Comparison of ENCODE assay signal across 15 cellular contexts in the genomic region with DNA sequence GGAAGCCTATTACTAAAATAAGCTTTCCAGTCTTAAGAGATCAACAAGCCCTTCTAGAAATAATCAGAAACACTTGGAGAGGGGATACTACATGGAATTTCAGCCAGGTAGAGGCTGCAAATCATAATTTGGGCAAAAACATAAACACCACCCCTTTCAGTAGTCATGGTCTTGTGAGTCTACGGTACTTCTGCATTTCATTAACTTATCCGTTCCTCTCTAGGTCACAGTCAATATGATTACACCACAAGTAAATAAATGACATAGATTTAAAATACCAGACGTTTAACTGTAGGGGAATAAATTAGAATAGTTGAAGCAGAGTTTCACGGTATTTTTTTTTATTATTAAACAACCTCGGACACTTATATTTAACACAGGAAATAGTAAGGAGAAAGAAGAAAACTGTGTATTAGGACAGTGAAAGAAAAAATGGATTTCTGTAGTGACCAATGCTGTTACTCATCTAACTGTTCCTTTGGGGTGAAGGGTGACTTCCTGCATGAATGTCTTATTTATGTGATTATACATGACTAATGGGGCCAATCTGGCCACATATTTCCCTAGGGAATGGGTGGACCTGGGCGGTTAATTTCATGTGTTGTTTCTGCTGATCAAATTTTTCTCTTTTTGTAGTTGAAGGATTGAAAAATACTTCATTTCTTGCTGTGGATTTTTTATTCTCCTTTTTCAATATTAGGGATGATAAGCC.
DNase-seq lines count a peak whose midpoint lies in the region; ATAC-seq, FAIRE-seq and TF ChIP-seq lines count a peak whose summit lies in the region.
"Had no signal": no experiment of that assay in that cellular context is flagged by ENCODE, and none has a peak within 500 bp of the region (broad histone marks: within the 10 kb centered on the region; RNA-seq: fewer than 3 reads in every experiment).

No MANE protein-coding gene starts in this region.

- H3K27me3 ChIP-seq in breast epithelium (no peaks in the 10 kb centered on the region), RWPE2 (ENCODE audit: insufficient read depth, poor library complexity, severe bottlenecking) (no peaks in the 10 kb centered on the region)
- H3K27me3 ChIP-seq: SJCRH30 had no signal

- peaks cover 6% of the 10 kb centered on the region for H3K36me3 Mint-ChIP-seq in MCF 10A (ENCODE audit: insufficient read depth, unreplicated experiment)
- H3K36me3 Mint-ChIP-seq: activated naive CD4-positive, alpha-beta T cell treated with anti-CD3 and anti-CD28 coated beads, Interleukin-2, amount 10 ng/mL, durations not matched to agents 7 days and 5 days had no signal

- no peak for TF ChIP-seq POLR2A in breast epithelium (IDR thresholded peaks at IDR 0.05)

- H3K27me3 Mint-ChIP-seq in MCF 10A (ENCODE audit: insufficient read depth, unreplicated experiment) = no peaks in the 10 kb centered on the region
- H3K27me3 Mint-ChIP-seq: activated naive CD4-positive, alpha-beta T cell treated with anti-CD3 and anti-CD28 coated beads, Interleukin-2, amount 10 ng/mL, durations not matched to agents 7 days and 5 days; stimulated activated naive CD8-positive, alpha-beta T cell treated with anti-CD3 and anti-CD28 coated beads, Interleukin-15, amount 100 ng/mL, for 72 hours had no signal

- H3K27ac Mint-ChIP-seq in MCF 10A (ENCODE audit: low read depth, unreplicated experiment) = peak overlapping the region; percentile 69
- H3K27ac Mint-ChIP-seq: activated naive CD4-positive, alpha-beta T cell treated with anti-CD3 and anti-CD28 coated beads, Interleukin-2, amount 10 ng/mL, durations not matched to agents 7 days and 5 days; stimulated activated naive CD8-positive, alpha-beta T cell treated with anti-CD3 and anti-CD28 coated beads, Interleukin-15, amount 100 ng/mL, for 72 hours had no signal

- peak; percentile 71 for ATAC-seq in RWPE2 (ENCODE audit: low read depth)
- no peak for ATAC-seq in GM18867 (IDR thresholded peaks at IDR 0.05; ENCODE audit: unreplicated experiment)
- ATAC-seq in mucosa of descending colon = no peak
- no peak for ATAC-seq in GM21526 (IDR thresholded peaks at IDR 0.05; ENCODE audit: low FRiP score, unreplicated experiment)
- ATAC-seq: stimulated activated naive CD8-positive, alpha-beta T cell treated with anti-CD3 and anti-CD28 coated beads, Interleukin-15, amount 100 ng/mL, for 72 hours had no signal

- no TSS peak for BruUV-seq in MCF 10A (replicated peaks; lab: Mats Ljungman, UMichigan)

- peak; percentile 61 for DNase-seq in MCF 10A (ENCODE audit: unreplicated experiment)
- no peak for DNase-seq in breast epithelium (ENCODE audit: low spot score in 2 of 2)
- DNase-seq in RWPE2 (ENCODE audit: low spot score) = peak; percentile 30
- DNase-seq in fibroblast of the conjunctiva (ENCODE audit: low read depth) = peak; percentile 77
- peak; percentile 36 for DNase-seq in urothelium cell line (ENCODE audit: low spot score)
- no peak for DNase-seq in mucosa of descending colon
- DNase-seq: activated CD4-positive, alpha-beta T cell treated with anti-CD3 and anti-CD28 coated beads for 48 hours; activated naive CD4-positive, alpha-beta T cell treated with anti-CD3 and anti-CD28 coated beads, Interleukin-2, amount 10 ng/mL, durations not matched to agents 7 days and 5 days; AML-193; effector CD4-positive, alpha-beta T cell; NCI-H2081 treated with DMSO at 0.1 percent for 48 hours; SJCRH30; stimulated activated naive CD8-positive, alpha-beta T cell treated with anti-CD3 and anti-CD28 coated beads, Interleukin-15, amount 100 ng/mL, for 72 hours had no signal

- no peaks in the 10 kb centered on the region for H3K9me3 Mint-ChIP-seq in MCF 10A (ENCODE audit: unreplicated experiment)
- H3K9me3 Mint-ChIP-seq: activated naive CD4-positive, alpha-beta T cell treated with anti-CD3 and anti-CD28 coated beads, Interleukin-2, amount 10 ng/mL, durations not matched to agents 7 days and 5 days; stimulated activated naive CD8-positive, alpha-beta T cell treated with anti-CD3 and anti-CD28 coated beads, Interleukin-15, amount 100 ng/mL, for 72 hours had no signal

- H3K9me3 ChIP-seq in breast epithelium (no peaks in the 10 kb centered on the region), RWPE2 (ENCODE audit: severe bottlenecking) (no peaks in the 10 kb centered on the region), mucosa of descending colon (no peaks in the 10 kb centered on the region)

- intact Hi-C loops in MCF 10A (cut with micrococcal nuclease) = loop anchor here (5.0 to 10.0 kb wide), 3 partner anchors 181 to 534 kb away; no protein-coding TSS in a partner anchor
- intact Hi-C loops in breast epithelium (cut with DNase I; ENCODE audit: low total_unique reads) = loop anchor here (2.0 kb wide), 1 partner anchor 61 kb away; no protein-coding TSS in a partner anchor
- intact Hi-C loops in mucosa of descending colon (cut with DNase I, micrococcal nuclease) = no loop called here

- TF ChIP-seq CTCF in MCF 10A (IDR thresholded peaks at IDR 0.05; ENCODE audit: unreplicated experiment) (no peak), breast epithelium (IDR thresholded peaks at IDR 0.05) (no peak), RWPE2 (IDR thresholded peaks at IDR 0.05; ENCODE audit: poor library complexity, severe bottlenecking) (no peak), mucosa of descending colon (IDR thresholded peaks at IDR 0.05) (no peak)

- H3K4me3 Mint-ChIP-seq in MCF 10A (ENCODE audit: unreplicated experiment) = no peak overlapping the region
- H3K4me3 Mint-ChIP-seq: activated naive CD4-positive, alpha-beta T cell treated with anti-CD3 and anti-CD28 coated beads, Interleukin-2, amount 10 ng/mL, durations not matched to agents 7 days and 5 days; stimulated activated naive CD8-positive, alpha-beta T cell treated with anti-CD3 and anti-CD28 coated beads, Interleukin-15, amount 100 ng/mL, for 72 hours had no signal

- FAIRE-seq in urothelium cell line (lab: Jason Lieb, UNC) = no peak

- CTCF ChIA-PET in MCF 10A (lab: Yijun Ruan, JAX) = interaction anchor here (0.6 to 0.9 kb wide), 2 partner anchors 102 to 457 kb away, joined by 3 to 4 read pairs; a partner anchor contains a TSS

- POLR2A ChIA-PET in MCF 10A (lab: Yijun Ruan, JAX) = interaction anchor here (0.6 to 1.1 kb wide), 4 partner anchors 22 to 950 kb away, joined by 3 to 4 read pairs (median 3); no protein-coding TSS in a partner anchor

- H3K4me3 ChIP-seq in breast epithelium (no peak overlapping the region), RWPE2 (ENCODE audit: severe bottlenecking) (no peak overlapping the region), mucosa of descending colon (no peak overlapping the region)
- H3K4me3 ChIP-seq: SJCRH30 had no signal

- H3K27ac ChIP-seq in breast epithelium = peak overlapping the region in 1 of 2 donors; percentile 30
- peak overlapping the region; percentile 41 for H3K27ac ChIP-seq in RWPE2 (ENCODE audit: poor library complexity, severe bottlenecking)
- H3K27ac ChIP-seq: SJCRH30 had no signal

- H3K4me1 Mint-ChIP-seq in MCF 10A (ENCODE audit: insufficient read depth, unreplicated experiment) = peaks cover 29% of the 10 kb centered on the region
- H3K4me1 Mint-ChIP-seq: activated naive CD4-positive, alpha-beta T cell treated with anti-CD3 and anti-CD28 coated beads, Interleukin-2, amount 10 ng/mL, durations not matched to agents 7 days and 5 days; stimulated activated naive CD8-positive, alpha-beta T cell treated with anti-CD3 and anti-CD28 coated beads, Interleukin-15, amount 100 ng/mL, for 72 hours had no signal

- H3K4me1 ChIP-seq in breast epithelium = no peaks in the 10 kb centered on the region
- H3K4me1 ChIP-seq in RWPE2 (ENCODE audit: insufficient read depth, poor library complexity, severe bottlenecking) = peaks cover 44% of the 10 kb centered on the region
- no peaks in the 10 kb centered on the region for H3K4me1 ChIP-seq in mucosa of descending colon (ENCODE audit: low read depth)

- H3K36me3 ChIP-seq in breast epithelium = no peaks in the 10 kb centered on the region
- H3K36me3 ChIP-seq in RWPE2 (ENCODE audit: low read depth) = no peaks in the 10 kb centered on the region; the same call in 1 of the 2 replicates
- H3K36me3 ChIP-seq in mucosa of descending colon (ENCODE audit: low read depth) = no peaks in the 10 kb centered on the region
- H3K36me3 ChIP-seq: SJCRH30 had no signal

Comparison
In these comparisons a context has a peak if more than half of its experiments do, and no peak if none do; other contexts are left out.
1. DNase-seq: peak in MCF 10A (single experiment), RWPE2 (single experiment), fibroblast of the conjunctiva (single experiment) and urothelium cell line (single experiment); none in breast epithelium (0 of 2) and mucosa of descending colon (0 of 3).
2. intact Hi-C loops: an anchor here in MCF 10A (5.0 to 10.0 kb wide) and breast epithelium (2.0 kb wide); none called in mucosa of descending colon.